Comparison of ENCODE assay signal across 12 cellular contexts in the genomic region with DNA sequence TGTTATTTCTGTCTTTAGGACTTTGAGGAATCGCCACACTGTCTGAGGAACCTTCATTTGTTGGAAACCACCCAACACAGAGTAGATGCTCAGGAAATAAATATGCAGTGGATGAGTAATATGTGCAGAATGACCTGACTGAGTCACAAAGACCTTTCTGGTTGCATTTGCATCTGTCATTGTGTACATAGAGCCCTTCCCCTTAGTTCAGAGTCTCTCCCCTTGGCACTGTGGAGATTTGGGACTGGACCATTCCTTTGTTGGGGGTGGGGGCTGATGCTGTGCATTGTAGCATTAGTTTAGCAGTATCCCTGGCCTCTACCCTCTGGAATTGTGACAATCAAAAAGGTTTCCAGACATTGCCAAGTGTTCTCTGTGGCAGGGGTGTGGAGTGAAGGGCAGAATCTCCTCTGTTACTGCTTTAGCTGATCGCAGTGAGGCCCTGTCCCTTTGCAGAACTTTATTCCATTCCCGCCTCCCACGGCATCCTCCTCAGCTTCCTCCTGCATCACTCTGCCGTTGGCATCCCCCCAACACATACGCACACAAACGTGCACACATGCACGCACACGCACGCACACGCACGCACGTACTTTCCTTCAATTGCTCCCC.
DNase-seq lines count a peak whose midpoint lies in the region; TF ChIP-seq lines count a peak whose summit lies in the region.
"Had no signal": no experiment of that assay in that cellular context is flagged by ENCODE, and none has a peak within 500 bp of the region (broad histone marks: within the 10 kb centered on the region; RNA-seq: fewer than 3 reads in every experiment).

No MANE protein-coding gene starts in this region.

- H3K9me3 Mint-ChIP-seq in Caco-2 (ENCODE audit: unreplicated experiment): no peaks in the 10 kb centered on the region

- intact Hi-C loops in Caco-2 (cut with micrococcal nuclease; ENCODE audit: unreplicated experiment) (no loop called here), ascending aorta (cut with DNase I) (no loop called here)

- CTCF ChIA-PET in AG04449 (lab: Yijun Ruan, JAX): interaction anchor here (1.3 kb wide), 1 partner anchor 10 kb away, joined by 3 read pairs; no protein-coding TSS in a partner anchor
- CTCF ChIA-PET in Caco-2 (lab: Charles Lee): no interaction called here

- H3K27ac ChIP-seq in ascending aorta: no peak overlapping the region

- H3K4me3 ChIP-seq in AG04449 (ENCODE audit: low read depth, low read length) (no peak overlapping the region), Caco-2 (ENCODE audit: low read depth, low read length) (no peak overlapping the region), ascending aorta (no peak overlapping the region)

- BruUV-seq in Caco-2 (replicated peaks; lab: Mats Ljungman, UMichigan): no TSS peak

- no peaks in the 10 kb centered on the region for H3K27me3 ChIP-seq in Caco-2 (replicated peaks; ENCODE audit: control insufficient read depth, insufficient read depth, low read length)
- H3K27me3 ChIP-seq in ascending aorta: no peaks in the 10 kb centered on the region

- TF ChIP-seq CTCF in AG04449 (IDR thresholded peaks at IDR 0.05; ENCODE audit: insufficient read depth, low read length, missing control alignments) (no peak), Caco-2 (IDR thresholded peaks at IDR 0.05; ENCODE audit: insufficient read depth in 1 of 2, low read depth in 1 of 2, low read length in 1 of 2, severe bottlenecking in 1 of 2, unreplicated experiment in 1 of 2) (no peak), ascending aorta (IDR thresholded peaks at IDR 0.05) (no peak), GM20000 (IDR thresholded peaks at IDR 0.05; ENCODE audit: extremely low read depth, missing control alignments) (no peak)

- no peaks in the 10 kb centered on the region for H3K4me1 ChIP-seq in Caco-2
- no peaks in the 10 kb centered on the region for H3K4me1 ChIP-seq in ascending aorta

- H3K27me3 Mint-ChIP-seq in Caco-2 (ENCODE audit: insufficient read depth, unreplicated experiment): peaks cover 6% of the 10 kb centered on the region

- no peaks in the 10 kb centered on the region for H3K36me3 ChIP-seq in Caco-2 (ENCODE audit: control insufficient read depth, insufficient read depth, low read length)
- H3K36me3 ChIP-seq in ascending aorta: no peaks in the 10 kb centered on the region

- H3K4me1 Mint-ChIP-seq in Caco-2 (ENCODE audit: low read depth, unreplicated experiment): no peaks in the 10 kb centered on the region
- H3K4me1 Mint-ChIP-seq: activated B cell treated with CpG ODN at 0.5 μM for 24 hours; activated naive CD4-positive, alpha-beta T cell treated with anti-CD3 and anti-CD28 coated beads, Interleukin-2, amount 10 ng/mL, durations not matched to agents 7 days and 5 days had no signal

- DNase-seq in AG04449 (ENCODE audit: low read depth, low spot score) (peak; percentile 79), HCEC 1CT (peak; percentile 93), SW480 (ENCODE audit: low spot score) (peak; percentile 70), fibroblast of the conjunctiva (ENCODE audit: low read depth) (peak; percentile 84), Caco-2 (no peak), ascending aorta (ENCODE audit: low spot score in 2 of 2) (no peak), HuH-7.5 (ENCODE audit: low spot score) (no peak), GM20000 (ENCODE audit: low spot score) (no peak)
- DNase-seq: activated B cell treated with CpG ODN at 0.5 μM for 24 hours; activated naive CD4-positive, alpha-beta T cell treated with anti-CD3 and anti-CD28 coated beads, Interleukin-2, amount 10 ng/mL, durations not matched to agents 7 days and 5 days; COR-L47; NK-92 treated with Interleukin-12 subunit alpha and Interleukin-12 subunit beta, amount 100 ng/mL, for 24 hours had no signal

- H3K9me3 ChIP-seq in Caco-2 (peaks cover 7% of the 10 kb centered on the region; the same call in 1 of the 2 replicates), ascending aorta (no peaks in the 10 kb centered on the region)

- no peak overlapping the region for H3K4me3 Mint-ChIP-seq in Caco-2 (ENCODE audit: unreplicated experiment)
- H3K4me3 Mint-ChIP-seq: activated B cell treated with CpG ODN at 0.5 μM for 24 hours; activated naive CD4-positive, alpha-beta T cell treated with anti-CD3 and anti-CD28 coated beads, Interleukin-2, amount 10 ng/mL, durations not matched to agents 7 days and 5 days had no signal

- H3K27ac Mint-ChIP-seq in Caco-2 (ENCODE audit: unreplicated experiment): no peak overlapping the region
- H3K27ac Mint-ChIP-seq: activated B cell treated with CpG ODN at 0.5 μM for 24 hours; activated naive CD4-positive, alpha-beta T cell treated with anti-CD3 and anti-CD28 coated beads, Interleukin-2, amount 10 ng/mL, durations not matched to agents 7 days and 5 days had no signal

- POLR2A ChIA-PET in AG04449 (lab: Yijun Ruan, JAX) (no interaction called here), Caco-2 (lab: Charles Lee) (no interaction called here)

- H3K36me3 Mint-ChIP-seq in Caco-2 (ENCODE audit: insufficient read depth, unreplicated experiment): no peaks in the 10 kb centered on the region
- H3K36me3 Mint-ChIP-seq: activated naive CD4-positive, alpha-beta T cell treated with anti-CD3 and anti-CD28 coated beads, Interleukin-2, amount 10 ng/mL, durations not matched to agents 7 days and 5 days had no signal

Comparison
In these comparisons a context has a peak if more than half of its experiments do, and no peak if none do; other contexts are left out.
1. DNase-seq: peak in AG04449 (single experiment), HCEC 1CT (single experiment), SW480 (single experiment) and fibroblast of the conjunctiva (single experiment); none in Caco-2 (0 of 2), ascending aorta (0 of 2), HuH-7.5 (single experiment) and GM20000 (single experiment).